ENCODE assay signal across 12 cellular contexts in genomic region chr7:2444476-2444875, GRCh38. TPM values are rescaled to one million over a fixed set of nuclear protein-coding genes. Genes with fewer than 3 reads are reported as not detected.
A peak's percentile ranks its signal among the peaks of the same experiment; 100 is the strongest.
DNase-seq lines count a peak whose midpoint lies in the region; ATAC-seq and TF ChIP-seq lines count a peak whose summit lies in the region.
"Had no signal": no experiment of that assay in that cellular context is flagged by ENCODE, and none has a peak within 500 bp of the region (broad histone marks: within the 10 kb centered on the region; RNA-seq: fewer than 3 reads in every experiment).

No MANE protein-coding gene starts in this region.

- intact Hi-C loops in adrenal gland (cut with DNase I), result no loop called here

- peaks cover 0 to 20% of the 10 kb centered on the region in 2 donors for H3K4me1 ChIP-seq in right atrium auricular region
- H3K4me1 ChIP-seq in adrenal gland (replicated peaks in 1 of 2), result no peaks in the 10 kb centered on the region

- no peak for TF ChIP-seq POLR2A in adrenal gland (IDR thresholded peaks at IDR 0.05)

- H3K4me3 ChIP-seq in brain microvascular endothelial cell (ENCODE audit: low read depth, low read length), result no peak overlapping the region
- no peak overlapping the region for H3K4me3 ChIP-seq in right atrium auricular region
- no peak overlapping the region for H3K4me3 ChIP-seq in adrenal gland
- H3K4me3 ChIP-seq: coronary artery had no signal

- no peak overlapping the region for H3K27ac ChIP-seq in brain microvascular endothelial cell
- peak overlapping the region; percentile 56 to 63 for H3K27ac ChIP-seq in right atrium auricular region
- no peak overlapping the region for H3K27ac ChIP-seq in adrenal gland

- DNase-seq in GM04503 (ENCODE audit: low read depth) (peak; percentile 69), brain microvascular endothelial cell (peak; percentile 68), right atrium auricular region (ENCODE audit: low spot score) (peak; percentile 75), stromal cell of bone marrow (ENCODE audit: low read depth) (peak; percentile 84), adrenal gland (no peak), NCI-H2227 treated with DMSO at 0.1 percent for 48 hours (lab: John Stamatoyannopoulos, UW) (no peak)
- DNase-seq in activated CD8-positive, alpha-beta memory T cell treated with anti-CD3 and anti-CD28 coated beads, Interleukin-2, amount 50 U/mL, for 4 hours, result no peak
- DNase-seq: DMS53 had no signal

- H3K9me3 ChIP-seq in right atrium auricular region (no peaks in the 10 kb centered on the region), adrenal gland (replicated peaks in 1 of 3) (no peaks in the 10 kb centered on the region)

- in situ Hi-C loops in brain microvascular endothelial cell (cut with HindIII; ENCODE audit: low pct_ligation_motif_present, low sequenced_read_pairs), result no loop called here

- WGBS in adrenal gland, 4 donors, result 70 to 97% (median 90%) methylated on average over 2 to 3 of the region's 3 CpGs

- ATAC-seq in activated CD4-positive, CD25-positive, alpha-beta regulatory T cell treated with anti-CD3 and anti-CD28 coated beads, Interleukin-2, amount 50 U/mL, for 24 hours, result no peak

- H3K27me3 ChIP-seq in brain microvascular endothelial cell (replicated peaks), result no peaks in the 10 kb centered on the region
- no peaks in the 10 kb centered on the region for H3K27me3 ChIP-seq in right atrium auricular region
- H3K27me3 ChIP-seq in adrenal gland, result no peaks in the 10 kb centered on the region

- H3K36me3 ChIP-seq in brain microvascular endothelial cell (replicated peaks) (no peaks in the 10 kb centered on the region), right atrium auricular region (no peaks in the 10 kb centered on the region), adrenal gland (replicated peaks in 1 of 2) (no peaks in the 10 kb centered on the region)

- TF ChIP-seq CTCF in brain microvascular endothelial cell (IDR thresholded peaks at IDR 0.05; ENCODE audit: low read depth, low read length, missing control alignments) (no peak), right atrium auricular region (IDR thresholded peaks at IDR 0.05) (no peak), adrenal gland (IDR thresholded peaks at IDR 0.05) (no peak)

RNA-seq across cellular contexts. Expression of gene GRIFIN, which starts 31.7 kb away (rescaled TPM):
- not detected for total RNA-seq in right atrium auricular region
- total RNA-seq in adrenal gland, result not detected
- not detected for polyA plus RNA-seq in adrenal gland
- total RNA-seq: H4; T-helper 2 cell treated with Interferon-gamma antibody and Interleukin-4, amounts not matched to agents 100 ng/mL and 5 ng/mL, for 36 hours had no signal

RNA-seq across cellular contexts. Expression of gene CHST12, which starts 41.1 kb away (rescaled TPM):
- 10 to 100 TPM; 14.2 to 15.0 TPM for total RNA-seq in right atrium auricular region
- 10 to 100 TPM; 10.1 to 31.2 (median 21.4) TPM for total RNA-seq in adrenal gland
- 10 to 100 TPM in 2 of 3 donors, 1 to 10 TPM in 1; 2.5 to 22.3 (median 17.5) TPM for polyA plus RNA-seq in adrenal gland

Comparison
In these comparisons a context has a peak if more than half of its experiments do, and no peak if none do; other contexts are left out.
1. DNase-seq: peak in GM04503 (single experiment), brain microvascular endothelial cell (single experiment), right atrium auricular region (single experiment) and stromal cell of bone marrow (single experiment); none in adrenal gland (0 of 7), NCI-H2227 treated with DMSO at 0.1 percent for 48 hours (single experiment) and activated CD8-positive, alpha-beta memory T cell treated with anti-CD3 and anti-CD28 coated beads, Interleukin-2, amount 50 U/mL, for 4 hours (single experiment).
2. H3K27ac ChIP-seq: peak in right atrium auricular region (2 of 2); none in brain microvascular endothelial cell (single experiment) and adrenal gland (0 of 5).